8 cellular contexts compared by ENCODE assay signal in genomic region chr19:49118565-49119410, GRCh38. TPM values are rescaled to one million over a fixed set of nuclear protein-coding genes. Genes with fewer than 3 reads are reported as not detected.
DNase-seq lines count a peak whose midpoint lies in the region; TF ChIP-seq lines count a peak whose summit lies in the region.

Gene C19orf73, minus strand, starts transcription at chr19:49119143. Its CDS starts 121 bp downstream, at chr19:49119022.

- H3K4me1 Mint-ChIP-seq in nephron progenitor cell: peaks cover 34% of the 10 kb centered on the region
- peaks cover 31% of the 10 kb centered on the region for H3K4me1 Mint-ChIP-seq in stimulated activated naive CD8-positive, alpha-beta T cell treated with anti-CD3 and anti-CD28 coated beads, Interleukin-15, Interleukin-2, amounts not matched to agents 100 ng/mL and 50 ng/mL, for 24 hours (ENCODE audit: low read depth)

- POLR2A ChIA-PET in RWPE1 (lab: Yijun Ruan, JAX; ENCODE audit: low non-redundant PET): no interaction called here

- no peaks in the 10 kb centered on the region for H3K9me3 Mint-ChIP-seq in nephron progenitor cell
- H3K9me3 Mint-ChIP-seq in stimulated activated naive CD8-positive, alpha-beta T cell treated with anti-CD3 and anti-CD28 coated beads, Interleukin-15, Interleukin-2, amounts not matched to agents 100 ng/mL and 50 ng/mL, for 24 hours: no peaks in the 10 kb centered on the region

- no peaks in the 10 kb centered on the region for H3K36me3 Mint-ChIP-seq in nephron progenitor cell (ENCODE audit: low read depth)
- H3K36me3 Mint-ChIP-seq in stimulated activated naive CD8-positive, alpha-beta T cell treated with anti-CD3 and anti-CD28 coated beads, Interleukin-15, Interleukin-2, amounts not matched to agents 100 ng/mL and 50 ng/mL, for 24 hours (ENCODE audit: low read depth): no peaks in the 10 kb centered on the region

- no peak for TF ChIP-seq CTCF in LNCaP clone FGC (IDR thresholded peaks at IDR 0.05; ENCODE audit: control insufficient read depth, extremely low read depth, insufficient read depth)
- no peak for TF ChIP-seq CTCF in RWPE1 (conservative IDR thresholded peaks at IDR 0.05; ENCODE audit: low read depth)
- no peak for TF ChIP-seq CTCF in fibroblast of pulmonary artery (IDR thresholded peaks at IDR 0.05; ENCODE audit: low read length, missing control alignments)
- TF ChIP-seq CTCF in nephron progenitor cell (IDR thresholded peaks at IDR 0.05): no peak

- H3K4me3 Mint-ChIP-seq in nephron progenitor cell: peak within 1 kb of the TSS; percentile 77
- H3K4me3 Mint-ChIP-seq in stimulated activated naive CD8-positive, alpha-beta T cell treated with anti-CD3 and anti-CD28 coated beads, Interleukin-15, Interleukin-2, amounts not matched to agents 100 ng/mL and 50 ng/mL, for 24 hours: peak within 1 kb of the TSS; percentile 87

- DNase-seq in ELR (ENCODE audit: low read depth) (peak; percentile 93), H4 (ENCODE audit: low spot score) (peak; percentile 94), LNCaP clone FGC (ENCODE audit: low read depth) (peak; percentile 74), RWPE1 (ENCODE audit: low spot score) (peak; percentile 99), fibroblast of pulmonary artery (ENCODE audit: low read depth) (peak; percentile 95), nephron progenitor cell (peak; percentile 96)
- peak; percentile 93 for DNase-seq in activated T-helper 9 cell treated with anti-CD3 and anti-CD28 coated beads, Interleukin-2, amount 50 U/mL, for 16 hours (ENCODE audit: low read depth)

- CTCF ChIA-PET in RWPE1 (lab: Yijun Ruan, JAX): interaction anchor here (1.7 kb wide), 1 partner anchor 21 kb away, joined by 6 read pairs; no protein-coding TSS in a partner anchor

- peaks cover 53% of the 10 kb centered on the region for H3K27me3 Mint-ChIP-seq in nephron progenitor cell (ENCODE audit: low read depth, poor library complexity)
- H3K27me3 Mint-ChIP-seq in stimulated activated naive CD8-positive, alpha-beta T cell treated with anti-CD3 and anti-CD28 coated beads, Interleukin-15, Interleukin-2, amounts not matched to agents 100 ng/mL and 50 ng/mL, for 24 hours: peaks cover 9% of the 10 kb centered on the region

- H3K4me3 ChIP-seq in LNCaP clone FGC (ENCODE audit: low read depth, low read length) (peak within 1 kb of the TSS; percentile 54), fibroblast of pulmonary artery (replicated peaks; ENCODE audit: low read depth, low read length) (peak within 1 kb of the TSS; percentile 69)

- peak within 1 kb of the TSS; percentile 88 for H3K27ac ChIP-seq in RWPE1

- H3K27ac Mint-ChIP-seq in nephron progenitor cell: peak within 1 kb of the TSS; percentile 77
- peak within 1 kb of the TSS; percentile 85 for H3K27ac Mint-ChIP-seq in stimulated activated naive CD8-positive, alpha-beta T cell treated with anti-CD3 and anti-CD28 coated beads, Interleukin-15, Interleukin-2, amounts not matched to agents 100 ng/mL and 50 ng/mL, for 24 hours

RNA-seq across cellular contexts. Expression of gene C19orf73, which starts in this region (rescaled TPM):
- total RNA-seq in H4 (2014; rRNA removed; shearing (Covaris generic)): 0.80 and 7.3 TPM in 2 replicates

Comparison
In these comparisons a context has a peak if more than half of its experiments do, and no peak if none do; other contexts are left out.
1. Peak in every context shown above with its lines: DNase-seq, H3K4me3 ChIP-seq and H3K27ac ChIP-seq.